Comparison of ENCODE assay signal across 16 cellular contexts in genomic region chr7:16803881-16804673, GRCh38. TPM values are rescaled to one million over a fixed set of nuclear protein-coding genes. Genes with fewer than 3 reads are reported as not detected.
DNase-seq lines count a peak whose midpoint lies in the region; ATAC-seq, FAIRE-seq and TF ChIP-seq lines count a peak whose summit lies in the region.
"Had no signal": no experiment of that assay in that cellular context is flagged by ENCODE, and none has a peak within 500 bp of the region (broad histone marks: within the 10 kb centered on the region; RNA-seq: fewer than 3 reads in every experiment).

No MANE protein-coding gene starts in this region.

- TF ChIP-seq POLR2A in suprapubic skin (IDR thresholded peaks at IDR 0.05), result no peak

- peaks cover 7% of the 10 kb centered on the region for H3K4me1 Mint-ChIP-seq in astrocyte (ENCODE audit: low read depth, unreplicated experiment)

- H3K36me3 ChIP-seq in astrocyte (ENCODE audit: insufficient read depth, low read length) (no peaks in the 10 kb centered on the region), suprapubic skin (no peaks in the 10 kb centered on the region)
- H3K36me3 ChIP-seq: BLaER1 treated with 17β-estradiol and CSF1 and Interleukin-3, amounts not matched to agents 10 nM and 100 nM; SJCRH30 had no signal

- no peak overlapping the region for H2AFZ ChIP-seq in astrocyte (ENCODE audit: low read depth, low read length)
- H2AFZ ChIP-seq: parathyroid adenoma had no signal

- no peaks in the 10 kb centered on the region for H3K36me3 Mint-ChIP-seq in astrocyte (ENCODE audit: low read depth, unreplicated experiment)

- H4K20me1 ChIP-seq in astrocyte (ENCODE audit: insufficient read depth, low read length), result no peaks in the 10 kb centered on the region
- H4K20me1 ChIP-seq: BLaER1 treated with 17β-estradiol and CSF1 and Interleukin-3, amounts not matched to agents 10 nM and 100 nM had no signal

- TF ChIP-seq EP300 in suprapubic skin (IDR thresholded peaks at IDR 0.05), result no peak

- no peaks in the 10 kb centered on the region for H3K27me3 Mint-ChIP-seq in astrocyte (ENCODE audit: low read depth, unreplicated experiment)
- H3K27me3 Mint-ChIP-seq: dendritic cell treated with granulocyte-macrophage colony-stimulating factor and Interleukin-4, amounts not matched to agents 40 ng/mL and 50 ng/mL, for 4 days had no signal

- DNase-seq in HuH-7 (ENCODE audit: low spot score) (peak; percentile 52), astrocyte (ENCODE audit: low read depth) (no peak), kidney glomerular epithelial cell (lab: John Stamatoyannopoulos, UW) (peak; percentile 37), suprapubic skin (ENCODE audit: low spot score in 2 of 2) (no peak), right cardiac atrium (no peak)
- no peak for DNase-seq in activated CD8-positive, alpha-beta memory T cell treated with anti-CD3 and anti-CD28 coated beads, Interleukin-2, amount 50 U/mL, for 4 hours
- no peak for DNase-seq in effector CD4-positive, alpha-beta T cell
- DNase-seq: amniotic stem cell; EL; SJCRH30; stimulated activated CD4-positive, alpha-beta T cell treated with anti-CD3 and anti-CD28 coated beads, Interleukin-12 subunit alpha, Interleukin-12 subunit beta, amount 100 ng/mL, for 4 hours; T1000 had no signal

- no peak overlapping the region for H3K4me3 Mint-ChIP-seq in astrocyte (ENCODE audit: unreplicated experiment)
- H3K4me3 Mint-ChIP-seq: dendritic cell treated with granulocyte-macrophage colony-stimulating factor and Interleukin-4, amounts not matched to agents 40 ng/mL and 50 ng/mL, for 4 days had no signal

- ATAC-seq in right cardiac atrium, result no peak

- H3K27ac ChIP-seq in astrocyte (ENCODE audit: low read depth, low read length) (no peak overlapping the region), suprapubic skin (peak overlapping the region; percentile 27), right cardiac atrium (ENCODE audit: low read length) (no peak overlapping the region)
- H3K27ac ChIP-seq: BLaER1 treated with 17β-estradiol and CSF1 and Interleukin-3, amounts not matched to agents 10 nM and 100 nM; parathyroid adenoma; SJCRH30 had no signal

- TF ChIP-seq CTCF in astrocyte (IDR thresholded peaks at IDR 0.05; ENCODE audit: insufficient read depth, low read depth, low read length) (no peak), suprapubic skin (IDR thresholded peaks at IDR 0.05) (no peak)

- no peak overlapping the region for H3K9ac ChIP-seq in astrocyte (ENCODE audit: low read length)
- H3K9ac ChIP-seq: BLaER1 treated with 17β-estradiol and CSF1 and Interleukin-3, amounts not matched to agents 10 nM and 100 nM; parathyroid adenoma had no signal

- H3K27me3 ChIP-seq in astrocyte (ENCODE audit: insufficient read depth, low read length), result no peaks in the 10 kb centered on the region
- H3K27me3 ChIP-seq in suprapubic skin, result no peaks in the 10 kb centered on the region
- no peaks in the 10 kb centered on the region for H3K27me3 ChIP-seq in right cardiac atrium (ENCODE audit: control insufficient read depth, insufficient read depth)
- H3K27me3 ChIP-seq: BLaER1 treated with 17β-estradiol and CSF1 and Interleukin-3, amounts not matched to agents 10 nM and 100 nM; SJCRH30 had no signal

- no peak overlapping the region for H3K27ac Mint-ChIP-seq in astrocyte (ENCODE audit: unreplicated experiment)
- H3K27ac Mint-ChIP-seq: dendritic cell treated with granulocyte-macrophage colony-stimulating factor and Interleukin-4, amounts not matched to agents 40 ng/mL and 50 ng/mL, for 4 days had no signal

- intact Hi-C loops in right cardiac atrium (cut with DNase I), result loop anchor here (5.0 to 10.0 kb wide), 2 partner anchors 111 to 113 kb away; no protein-coding TSS in a partner anchor

- no peak overlapping the region for H3K4me3 ChIP-seq in astrocyte (ENCODE audit: insufficient read depth, low read depth, low read length)
- H3K4me3 ChIP-seq in suprapubic skin, result no peak overlapping the region
- no peak overlapping the region for H3K4me3 ChIP-seq in right cardiac atrium (ENCODE audit: low read length)
- H3K4me3 ChIP-seq: BLaER1 treated with 17β-estradiol and CSF1 and Interleukin-3, amounts not matched to agents 10 nM and 100 nM; SJCRH30 had no signal

- no peak for FAIRE-seq in astrocyte (lab: Jason Lieb, UNC)

- no peaks in the 10 kb centered on the region for H3K79me2 ChIP-seq in astrocyte (ENCODE audit: insufficient read depth, low read length)
- H3K79me2 ChIP-seq: parathyroid adenoma had no signal

- H3K4me2 ChIP-seq in astrocyte (ENCODE audit: low read length), result peak overlapping the region; percentile 13
- H3K4me2 ChIP-seq: BLaER1 treated with 17β-estradiol and CSF1 and Interleukin-3, amounts not matched to agents 10 nM and 100 nM had no signal

- H3K4me1 ChIP-seq in astrocyte (ENCODE audit: insufficient read depth, low read length), result no peaks in the 10 kb centered on the region
- peaks cover 6% of the 10 kb centered on the region for H3K4me1 ChIP-seq in suprapubic skin
- no peaks in the 10 kb centered on the region for H3K4me1 ChIP-seq in right cardiac atrium (ENCODE audit: control insufficient read depth, insufficient read depth, low read length)
- H3K4me1 ChIP-seq: BLaER1 treated with 17β-estradiol and CSF1 and Interleukin-3, amounts not matched to agents 10 nM and 100 nM; parathyroid adenoma; SJCRH30 had no signal

- no peaks in the 10 kb centered on the region for H3K9me3 Mint-ChIP-seq in astrocyte (ENCODE audit: unreplicated experiment)
- H3K9me3 Mint-ChIP-seq: dendritic cell treated with granulocyte-macrophage colony-stimulating factor and Interleukin-4, amounts not matched to agents 40 ng/mL and 50 ng/mL, for 4 days had no signal

- H3K9me3 ChIP-seq in astrocyte (ENCODE audit: insufficient read depth, low read depth, low read length) (no peaks in the 10 kb centered on the region), suprapubic skin (no peaks in the 10 kb centered on the region), right cardiac atrium (ENCODE audit: control insufficient read depth, low read length) (no peaks in the 10 kb centered on the region)
- H3K9me3 ChIP-seq: BLaER1 treated with 17β-estradiol and CSF1 and Interleukin-3, amounts not matched to agents 10 nM and 100 nM; SJCRH30 had no signal

- WGBS in suprapubic skin, result 63% methylated on average over 7 of the region's 7 CpGs
- 91% methylated on average over 7 of the region's 7 CpGs for WGBS in right cardiac atrium

RNA-seq across cellular contexts. Expression of gene AGR2, which starts 0.7 kb away (rescaled TPM):
- total RNA-seq in astrocyte, result not detected in 2 replicates
- total RNA-seq in suprapubic skin, result 10 to 100 TPM in 2 of 4 donors, 1 to 10 TPM in 1, not detected in 1; 8.5 to 19.3 (median 15.8) TPM
- not detected for total RNA-seq in right cardiac atrium
- polyA plus RNA-seq in right cardiac atrium, result 0.16 TPM
- total RNA-seq: M059J, SJCRH30 had no signal

RNA-seq across cellular contexts. Expression of gene TSPAN13, which starts 50.5 kb away (rescaled TPM):
- total RNA-seq in astrocyte, result 56.0 and 57.0 TPM in 2 replicates
- total RNA-seq in suprapubic skin, result 10 to 100 TPM in 3 of 4 donors, 1 to 10 TPM in 1; 6.9 to 17.2 (median 12.4) TPM
- 10 to 100 TPM in 2 of 4 donors, 1 to 10 TPM in 2; 6.9 to 15.2 (median 10.4) TPM for total RNA-seq in right cardiac atrium
- polyA plus RNA-seq in right cardiac atrium, result 16.1 TPM

Comparison
In these comparisons a context has a peak if more than half of its experiments do, and no peak if none do; other contexts are left out.
1. DNase-seq: peak in HuH-7 (single experiment) and kidney glomerular epithelial cell (single experiment); none in astrocyte (single experiment), suprapubic skin (0 of 2), activated CD8-positive, alpha-beta memory T cell treated with anti-CD3 and anti-CD28 coated beads, Interleukin-2, amount 50 U/mL, for 4 hours (single experiment), right cardiac atrium (0 of 3) and effector CD4-positive, alpha-beta T cell (single experiment).